In genomic region chr6:76779068-76779467, GRCh38 we compare ENCODE assay signal across 17 cellular contexts.
"Had no signal": no experiment of that assay in that cellular context is flagged by ENCODE, and none has a peak within 500 bp of the region (broad histone marks: within the 10 kb centered on the region; RNA-seq: fewer than 3 reads in every experiment).

No MANE protein-coding gene starts in this region.

- ATAC-seq: activated CD8-positive, alpha-beta memory T cell treated with anti-CD3 and anti-CD28 coated beads, Interleukin-2, amount 10 ng/mL, durations not matched to agents 7 days and 5 days; esophagus mucosa; natural killer cell treated with Interleukin-12 subunit alpha and Interleukin-12 subunit beta and Interleukin-15 and Interleukin-18, amount 100 ng/mL, for 72 hours; stimulated activated memory B cell treated with anti-CD40 and anti-IgM and Interleukin-4, amounts not matched to agents 10 μg/mL and 1 μg/mL and 100 μg/mL, for 72 hours had no signal

- FAIRE-seq: endometrium, kidney, urothelium cell line had no signal

- H3K36me3 Mint-ChIP-seq: activated CD4-positive, alpha-beta memory T cell treated with anti-CD3 and anti-CD28 coated beads for 36 hours; activated CD8-positive, alpha-beta memory T cell treated with anti-CD3 and anti-CD28 coated beads, Interleukin-2, amount 10 ng/mL, durations not matched to agents 7 days and 5 days; activated naive CD4-positive, alpha-beta T cell treated with anti-CD3 and anti-CD28 coated beads, Interleukin-2, amount 10 ng/mL, durations not matched to agents 7 days and 5 days; memory B cell; natural killer cell treated with Interleukin-12 subunit alpha and Interleukin-12 subunit beta and Interleukin-15 and Interleukin-18, amount 100 ng/mL, for 72 hours; stimulated activated memory B cell treated with anti-CD40 and anti-IgM and Interleukin-4, amounts not matched to agents 10 μg/mL and 1 μg/mL and 100 μg/mL, for 72 hours had no signal

- DNase-seq: activated CD4-positive, alpha-beta memory T cell treated with anti-CD3 and anti-CD28 coated beads for 36 hours; activated CD8-positive, alpha-beta memory T cell treated with anti-CD3 and anti-CD28 coated beads, Interleukin-2, amount 10 ng/mL, durations not matched to agents 7 days and 5 days; activated naive CD4-positive, alpha-beta T cell treated with anti-CD3 and anti-CD28 coated beads, Interleukin-2, amount 10 ng/mL, durations not matched to agents 7 days and 5 days; activated T-cell treated with anti-CD3 and anti-CD28 coated beads, Interleukin-2, amount 50 U/mL, for 1 hour; dorsolateral prefrontal cortex; kidney; left ventricle myocardium inferior; occipital lobe; stimulated activated CD4-positive, alpha-beta T cell treated with anti-CD3 and anti-CD28 coated beads, Interleukin-2, amount 100 ng/mL, for 48 hours; thyroid gland had no signal

- H3K4me1 Mint-ChIP-seq: activated CD8-positive, alpha-beta memory T cell treated with anti-CD3 and anti-CD28 coated beads, Interleukin-2, amount 10 ng/mL, durations not matched to agents 7 days and 5 days; activated naive CD4-positive, alpha-beta T cell treated with anti-CD3 and anti-CD28 coated beads, Interleukin-2, amount 10 ng/mL, durations not matched to agents 7 days and 5 days; memory B cell; stimulated activated memory B cell treated with anti-CD40 and anti-IgM and Interleukin-4, amounts not matched to agents 10 μg/mL and 1 μg/mL and 100 μg/mL, for 72 hours had no signal

- H3K27ac ChIP-seq: dorsolateral prefrontal cortex, left ventricle myocardium inferior, thyroid gland had no signal

- H3K4me3 ChIP-seq: dorsolateral prefrontal cortex, left ventricle myocardium inferior, thyroid gland had no signal

- H3K36me3 ChIP-seq: left ventricle myocardium inferior, thyroid gland had no signal

- H3K27me3 ChIP-seq: dorsolateral prefrontal cortex, thyroid gland had no signal

- H3K27me3 Mint-ChIP-seq: activated CD4-positive, alpha-beta memory T cell treated with anti-CD3 and anti-CD28 coated beads for 36 hours; activated CD8-positive, alpha-beta memory T cell treated with anti-CD3 and anti-CD28 coated beads, Interleukin-2, amount 10 ng/mL, durations not matched to agents 7 days and 5 days; activated naive CD4-positive, alpha-beta T cell treated with anti-CD3 and anti-CD28 coated beads, Interleukin-2, amount 10 ng/mL, durations not matched to agents 7 days and 5 days; memory B cell; natural killer cell treated with Interleukin-12 subunit alpha and Interleukin-12 subunit beta and Interleukin-15 and Interleukin-18, amount 100 ng/mL, for 72 hours; stimulated activated memory B cell treated with anti-CD40 and anti-IgM and Interleukin-4, amounts not matched to agents 10 μg/mL and 1 μg/mL and 100 μg/mL, for 72 hours had no signal

- H3K27ac Mint-ChIP-seq: activated CD4-positive, alpha-beta memory T cell treated with anti-CD3 and anti-CD28 coated beads for 36 hours; activated CD8-positive, alpha-beta memory T cell treated with anti-CD3 and anti-CD28 coated beads, Interleukin-2, amount 10 ng/mL, durations not matched to agents 7 days and 5 days; activated naive CD4-positive, alpha-beta T cell treated with anti-CD3 and anti-CD28 coated beads, Interleukin-2, amount 10 ng/mL, durations not matched to agents 7 days and 5 days; memory B cell; natural killer cell treated with Interleukin-12 subunit alpha and Interleukin-12 subunit beta and Interleukin-15 and Interleukin-18, amount 100 ng/mL, for 72 hours; stimulated activated memory B cell treated with anti-CD40 and anti-IgM and Interleukin-4, amounts not matched to agents 10 μg/mL and 1 μg/mL and 100 μg/mL, for 72 hours; T-helper 2 cell treated with Interferon-gamma antibody and Interleukin-4, amounts not matched to agents 5 μg/mL and 100 μg/mL, for 36 hours had no signal

- H3K9me3 ChIP-seq: left ventricle myocardium inferior, thyroid gland had no signal

- H3K4me3 Mint-ChIP-seq: activated CD4-positive, alpha-beta memory T cell treated with anti-CD3 and anti-CD28 coated beads for 36 hours; activated CD8-positive, alpha-beta memory T cell treated with anti-CD3 and anti-CD28 coated beads, Interleukin-2, amount 10 ng/mL, durations not matched to agents 7 days and 5 days; activated naive CD4-positive, alpha-beta T cell treated with anti-CD3 and anti-CD28 coated beads, Interleukin-2, amount 10 ng/mL, durations not matched to agents 7 days and 5 days; memory B cell; natural killer cell treated with Interleukin-12 subunit alpha and Interleukin-12 subunit beta and Interleukin-15 and Interleukin-18, amount 100 ng/mL, for 72 hours; stimulated activated memory B cell treated with anti-CD40 and anti-IgM and Interleukin-4, amounts not matched to agents 10 μg/mL and 1 μg/mL and 100 μg/mL, for 72 hours; T-helper 2 cell treated with Interferon-gamma antibody and Interleukin-4, amounts not matched to agents 5 μg/mL and 100 μg/mL, for 36 hours had no signal
